21 cellular contexts compared by ENCODE assay signal in genomic region chr13:43136940-43137574, GRCh38.
DNase-seq lines count a peak whose midpoint lies in the region; FAIRE-seq and TF ChIP-seq lines count a peak whose summit lies in the region.
"Had no signal": no experiment of that assay in that cellular context is flagged by ENCODE, and none has a peak within 500 bp of the region (broad histone marks: within the 10 kb centered on the region; RNA-seq: fewer than 3 reads in every experiment).

No MANE protein-coding gene starts in this region.

- H3K36me3 ChIP-seq in hepatocyte (replicated peaks; ENCODE audit: insufficient read depth, low read depth) (no peaks in the 10 kb centered on the region), neuronal stem cell (replicated peaks in 1 of 2; ENCODE audit: control insufficient read depth in 2 of 2, insufficient read depth in 2 of 2, low read length in 2 of 2) (no peaks in the 10 kb centered on the region), adrenal gland (replicated peaks in 1 of 2) (no peaks in the 10 kb centered on the region), sigmoid colon (no peaks in the 10 kb centered on the region)

- 45% methylated on average over 7 of the region's 7 CpGs for WGBS in hepatocyte (ENCODE audit: low lambda C conversion rate, missing lambda C conversion rate)
- no CpG with 5 or more reads among the region's 7 CpGs for WGBS in neuronal stem cell (ENCODE audit: extremely low coverage in 2 of 2, insufficient read length in 2 of 2, insufficient replicate concordance in 1 of 2), 2 donors
- WGBS in adrenal gland, 4 donors: 68 to 79% (median 72%) methylated on average over 5 to 7 of the region's 7 CpGs
- WGBS in sigmoid colon, 2 donors: 65 to 79% methylated on average over 7 of the region's 7 CpGs

- no peaks in the 10 kb centered on the region for H3K9me2 ChIP-seq in hepatocyte (replicated peaks; ENCODE audit: insufficient read depth)

- H4K20me1 ChIP-seq in hepatocyte (ENCODE audit: insufficient read depth, poor library complexity, severe bottlenecking): no peaks in the 10 kb centered on the region

- no peak overlapping the region for H3K23ac ChIP-seq in neuronal stem cell (ENCODE audit: low read depth, low read length, poor library complexity)

- DNase-seq in GM12891 (ENCODE audit: insufficient read length, low spot score) (no peak), NCI-H69 (lab: John Stamatoyannopoulos, UW) (peak; percentile 9), hepatocyte (ENCODE audit: low spot score) (peak; percentile 19), neuronal stem cell (ENCODE audit: low spot score) (no peak), cerebellum (ENCODE audit: low spot score) (no peak), adrenal gland (no peak), sigmoid colon (no peak)
- DNase-seq: activated CD4-positive, alpha-beta T cell treated with anti-CD3 and anti-CD28 coated beads for 48 hours; activated CD8-positive, alpha-beta memory T cell treated with anti-CD3 and anti-CD28 coated beads, Interleukin-2, amount 10 ng/mL, durations not matched to agents 7 days and 5 days; activated naive CD8-positive, alpha-beta T cell treated with anti-CD3 and anti-CD28 coated beads for 36 hours; CD8-positive, alpha-beta memory T cell; cortex of kidney; DMS79; NCI-H1417 treated with DMSO at 0.1 percent for 48 hours; OCI-M1; stimulated activated CD4-positive, alpha-beta T cell treated with anti-CD3 and anti-CD28 coated beads, Interleukin-1b, Interleukin-23, amount 100 ng/mL, for 48 hours; stimulated activated naive B cell treated with anti-CD40 and anti-IgM and Interleukin-4, amounts not matched to agents 10 μg/mL and 1 μg/mL and 100 μg/mL, for 72 hours had no signal

- intact Hi-C loops in adrenal gland (cut with DNase I) (no loop called here), sigmoid colon (cut with DNase I) (no loop called here)

- H3K27ac ChIP-seq in hepatocyte: peak overlapping the region; percentile 1
- H3K27ac ChIP-seq in neuronal stem cell (replicated peaks; ENCODE audit: low read length): no peak overlapping the region
- H3K27ac ChIP-seq in adrenal gland: no peak overlapping the region
- H3K27ac ChIP-seq in sigmoid colon: no peak overlapping the region
- H3K27ac ChIP-seq: parathyroid adenoma had no signal

- no peak for TF ChIP-seq POLR2A in GM12891 (IDR thresholded peaks at IDR 0.05; ENCODE audit: low read depth, low read length)
- TF ChIP-seq POLR2A in adrenal gland (IDR thresholded peaks at IDR 0.05): no peak
- no peak for TF ChIP-seq POLR2A in sigmoid colon (IDR thresholded peaks at IDR 0.05)

- no peak overlapping the region for H3K4ac ChIP-seq in neuronal stem cell (ENCODE audit: low read length)

- no peak overlapping the region for H2BK15ac ChIP-seq in neuronal stem cell (ENCODE audit: low read length)

- no peak overlapping the region for H3K4me3 ChIP-seq in hepatocyte
- H3K4me3 ChIP-seq in neuronal stem cell (ENCODE audit: low read length in 2 of 2): no peak overlapping the region
- no peak overlapping the region for H3K4me3 ChIP-seq in adrenal gland
- no peak overlapping the region for H3K4me3 ChIP-seq in sigmoid colon

- H3K4me2 ChIP-seq in hepatocyte: peak overlapping the region; percentile 13
- no peak overlapping the region for H3K4me2 ChIP-seq in neuronal stem cell (ENCODE audit: insufficient read depth, low read length, poor library complexity, severe bottlenecking)

- FAIRE-seq in GM12891 (lab: Jason Lieb, UNC): peak; percentile 33
- FAIRE-seq: H54, HTR-8/SVneo, islet of Langerhans had no signal

- no peak overlapping the region for H2AK5ac ChIP-seq in neuronal stem cell (ENCODE audit: low read depth, low read length)

- H3K79me2 ChIP-seq in hepatocyte: no peaks in the 10 kb centered on the region
- H3K79me2 ChIP-seq: parathyroid adenoma had no signal

- no peak overlapping the region for H3K18ac ChIP-seq in neuronal stem cell (ENCODE audit: low read length)

- no peak overlapping the region for H2BK12ac ChIP-seq in neuronal stem cell (ENCODE audit: low read length)

- H4K91ac ChIP-seq in neuronal stem cell (ENCODE audit: low read depth, low read length, poor library complexity): no peak overlapping the region

- no peak for TF ChIP-seq EP300 in sigmoid colon (IDR thresholded peaks at IDR 0.05)

- no peak overlapping the region for H2BK120ac ChIP-seq in neuronal stem cell (ENCODE audit: low read depth, low read length)

- H4K8ac ChIP-seq in neuronal stem cell (ENCODE audit: low read depth, low read length): no peak overlapping the region

- H3K27me3 ChIP-seq in hepatocyte (no peaks in the 10 kb centered on the region), neuronal stem cell (ENCODE audit: control insufficient read depth in 3 of 3, insufficient read depth in 3 of 3, low read depth in 1 of 3, low read length in 3 of 3) (no peaks in the 10 kb centered on the region), adrenal gland (no peaks in the 10 kb centered on the region), sigmoid colon (no peaks in the 10 kb centered on the region)

- TF ChIP-seq CTCF in hepatocyte (IDR thresholded peaks at IDR 0.05; ENCODE audit: poor library complexity) (no peak), adrenal gland (IDR thresholded peaks at IDR 0.05) (no peak), sigmoid colon (IDR thresholded peaks at IDR 0.05) (no peak)

- no peaks in the 10 kb centered on the region for H3K79me1 ChIP-seq in neuronal stem cell (ENCODE audit: low read depth, low read length)

- no peak overlapping the region for H3K9ac ChIP-seq in neuronal stem cell (ENCODE audit: low read depth, low read length, poor library complexity)
- H3K9ac ChIP-seq: parathyroid adenoma had no signal

- no peak overlapping the region for H3K14ac ChIP-seq in neuronal stem cell (ENCODE audit: low read length)

- H3K4me1 ChIP-seq in hepatocyte (ENCODE audit: insufficient read depth) (peaks cover 10% of the 10 kb centered on the region), neuronal stem cell (ENCODE audit: control insufficient read depth in 2 of 2, insufficient read depth in 1 of 2, low read depth in 1 of 2, low read length in 2 of 2) (peaks cover 0 to 9% of the 10 kb centered on the region in 2 donors), adrenal gland (replicated peaks in 1 of 2) (no peaks in the 10 kb centered on the region), sigmoid colon (peaks cover 0 to 9% (median 2%) of the 10 kb centered on the region in 4 donors)
- H3K4me1 ChIP-seq: parathyroid adenoma had no signal

- no peak overlapping the region for H2BK5ac ChIP-seq in neuronal stem cell (ENCODE audit: low read length)

- H2AFZ ChIP-seq in hepatocyte: no peak overlapping the region
- H2AFZ ChIP-seq in neuronal stem cell (ENCODE audit: low read length): peak overlapping the region; percentile 24
- H2AFZ ChIP-seq: parathyroid adenoma had no signal

- H3K9me3 ChIP-seq in hepatocyte (ENCODE audit: low read depth) (no peaks in the 10 kb centered on the region), neuronal stem cell (replicated peaks in 1 of 2; ENCODE audit: control insufficient read depth in 2 of 2, insufficient read depth in 1 of 2, low read depth in 1 of 2, low read length in 2 of 2) (no peaks in the 10 kb centered on the region), adrenal gland (replicated peaks in 1 of 3) (no peaks in the 10 kb centered on the region), sigmoid colon (no peaks in the 10 kb centered on the region)

TF ChIP-seq in GM12891, 5 proteins besides CTCF, POLR2A, EP300 and RAD21:
- TF ChIP-seq SPI1 (IDR thresholded peaks at IDR 0.05; ENCODE audit: low read depth, low read length) (no peak), POU2F2 (IDR thresholded peaks at IDR 0.05; ENCODE audit: low read depth, low read length) (no peak), TAF1 (IDR thresholded peaks at IDR 0.05; ENCODE audit: low read depth, low read length) (no peak), POLR2AphosphoS5 (IDR thresholded peaks at IDR 0.05; ENCODE audit: low read depth, low read length) (no peak), PAX5 (IDR thresholded peaks at IDR 0.05; ENCODE audit: insufficient read depth, low read length, severe bottlenecking) (no peak)

Comparison
In these comparisons a context has a peak if more than half of its experiments do, and no peak if none do; other contexts are left out.
1. DNase-seq: peak in NCI-H69 (single experiment) and hepatocyte (single experiment); none in GM12891 (single experiment), neuronal stem cell (single experiment), cerebellum (single experiment), adrenal gland (0 of 7) and sigmoid colon (single experiment).